7 cellular contexts compared by ENCODE assay signal in the genomic region with DNA sequence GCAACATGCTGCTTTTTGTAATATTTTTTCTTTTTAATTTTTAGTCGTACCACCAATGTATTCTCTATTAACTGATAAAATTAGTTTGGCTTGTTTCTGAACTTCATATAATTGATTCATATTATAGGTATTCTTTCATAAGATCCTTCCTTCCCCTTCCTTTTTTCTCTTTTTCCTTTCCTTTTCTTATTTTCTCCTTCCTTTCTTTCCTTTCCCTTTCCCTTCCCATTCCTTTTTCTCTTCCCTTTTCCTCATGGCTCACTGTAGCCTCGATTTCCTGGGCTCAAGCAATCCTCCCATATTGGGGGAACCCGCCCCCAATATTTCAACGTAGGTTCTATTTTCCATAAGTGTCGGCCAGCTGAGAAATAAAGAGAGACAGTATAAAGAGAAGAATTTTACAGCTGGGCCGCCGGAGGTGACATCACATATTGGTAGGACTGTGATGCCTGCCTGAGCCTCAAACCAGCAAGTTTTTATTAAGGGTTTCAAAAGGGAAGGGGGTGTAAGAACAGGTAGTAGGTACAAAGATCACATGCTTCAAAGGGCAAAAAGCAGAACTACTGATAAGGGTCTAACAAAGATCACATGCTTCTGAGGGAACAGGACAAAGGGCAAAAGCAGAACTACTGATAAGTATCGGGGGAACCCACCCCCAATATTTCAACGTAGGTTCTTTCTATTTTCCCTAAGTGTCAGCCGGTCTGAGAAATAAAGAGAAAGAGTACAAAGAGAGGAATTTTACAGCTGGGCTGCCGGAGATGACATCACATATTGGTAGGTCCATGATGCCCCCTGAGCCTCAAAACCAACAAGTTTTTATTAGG. TPM values are rescaled to one million over a fixed set of nuclear protein-coding genes. Genes with fewer than 3 reads are reported as not detected.
DNase-seq lines count a peak whose midpoint lies in the region; ATAC-seq, FAIRE-seq and TF ChIP-seq lines count a peak whose summit lies in the region.
"Not testable (repeated sequence)": the region's sequence is repeated elsewhere in the genome, so short reads cannot be mapped to it uniquely, and the experiment has no call there.

No MANE protein-coding gene starts in this region.

- TF ChIP-seq CTCF in HEK293 (tag by site-specific recombination; IDR thresholded peaks at IDR 0.05); endothelial cell (IDR thresholded peaks at IDR 0.05; ENCODE audit: unreplicated experiment); HepG2 (CRISPR knock-in tag; IDR thresholded peaks at IDR 0.05): not testable (repeated sequence)

- CTCF ChIA-PET in HEK293 (lab: Yijun Ruan, JAX); activated naive CD4-positive, alpha-beta T cell treated with anti-CD3 and anti-CD28 coated beads, Interleukin-2, amount 10 ng/mL, durations not matched to agents 7 days and 5 days (lab: Charles Lee); HepG2 (lab: Yijun Ruan, JAX; ENCODE audit: low intra/inter-chr PET ratio, low total read pairs): not testable (repeated sequence)

- H3K27me3 ChIP-seq in CD4-positive, CD25-positive, alpha-beta regulatory T cell (ENCODE audit: control insufficient read depth, insufficient read depth, low read length); HepG2 (ENCODE audit: control insufficient read depth in 1 of 2, insufficient read depth in 2 of 2, low read length in 2 of 2); small intestine (ENCODE audit: control insufficient read depth in 2 of 2, insufficient read depth in 2 of 2, low read length in 2 of 2): not testable (repeated sequence)

- in situ Hi-C loops in HepG2 (cut with HindIII; ENCODE audit: extremely low pct_ligation_motif_present, low pct_unique_long_range_greater_than_20kb) = not testable (repeated sequence)

- peaks cover 20% of the 10 kb centered on the region for H3K79me2 ChIP-seq in HepG2 (ENCODE audit: insufficient read depth, low read length)

- FAIRE-seq in HepG2 (lab: Jason Lieb, UNC); small intestine (lab: Jason Lieb, UNC): not testable (repeated sequence)

- peaks cover 0 to 19% (median 6%) of the 10 kb centered on the region in 7 donors for H3K9me3 Mint-ChIP-seq in CD4-positive, CD25-positive, alpha-beta regulatory T cell
- peaks cover 23% of the 10 kb centered on the region for H3K9me3 Mint-ChIP-seq in activated naive CD4-positive, alpha-beta T cell treated with anti-CD3 and anti-CD28 coated beads, Interleukin-2, amount 10 ng/mL, durations not matched to agents 7 days and 5 days
- H3K9me3 Mint-ChIP-seq in endothelial cell (ENCODE audit: unreplicated experiment) = peaks cover 14% of the 10 kb centered on the region
- peaks cover 10 to 27% (median 17%) of the 10 kb centered on the region in 7 donors for H3K9me3 Mint-ChIP-seq in naive B cell

- H3K9ac ChIP-seq in HepG2 (ENCODE audit: insufficient read depth, low read depth, low read length) = not testable (repeated sequence)

- peaks cover 20% of the 10 kb centered on the region for H3K4me1 ChIP-seq in CD4-positive, CD25-positive, alpha-beta regulatory T cell (ENCODE audit: control insufficient read depth, insufficient read depth, low read length, poor library complexity, severe bottlenecking)
- H3K4me1 ChIP-seq in HEK293 (ENCODE audit: control insufficient read depth, insufficient read depth, low read length); small intestine (ENCODE audit: control insufficient read depth in 2 of 2, insufficient read depth in 1 of 2, low read depth in 1 of 2, low read length in 1 of 2): not testable (repeated sequence)
- H3K4me1 ChIP-seq in HepG2 (ENCODE audit: insufficient read depth, low read length) = peaks cover 66% of the 10 kb centered on the region

- TF ChIP-seq RAD21 in HepG2 (CRISPR knock-in tag; IDR thresholded peaks at IDR 0.05) = not testable (repeated sequence)

- not testable (repeated sequence) for BruUV-seq in HepG2 (replicated peaks; lab: Mats Ljungman, UMichigan)

- TF ChIP-seq EP300 in HepG2 (IDR thresholded peaks at IDR 0.05; ENCODE audit: low read depth in 2 of 2, low read length in 2 of 2) (peak in 1 of 2 experiments; percentile 50; a peak in 2 of 4 replicates), HepG2 (CRISPR knock-in tag; IDR thresholded peaks at IDR 0.05; ENCODE audit: borderline replicate concordance) (peak; percentile 82; the same call in 1 of the 2 replicates)

- peaks cover 41% of the 10 kb centered on the region for H3K36me3 Mint-ChIP-seq in CD4-positive, CD25-positive, alpha-beta regulatory T cell
- peaks cover 34% of the 10 kb centered on the region for H3K36me3 Mint-ChIP-seq in activated naive CD4-positive, alpha-beta T cell treated with anti-CD3 and anti-CD28 coated beads, Interleukin-2, amount 10 ng/mL, durations not matched to agents 7 days and 5 days
- H3K36me3 Mint-ChIP-seq in endothelial cell (ENCODE audit: low read depth, unreplicated experiment) (peaks cover 44% of the 10 kb centered on the region), naive B cell (peaks cover 26 to 38% of the 10 kb centered on the region in 2 donors)

- H3K9me3 ChIP-seq in CD4-positive, CD25-positive, alpha-beta regulatory T cell (ENCODE audit: control insufficient read depth in 2 of 2, low read length in 2 of 2) = peaks cover 6 to 12% of the 10 kb centered on the region in 2 experiments
- H3K9me3 ChIP-seq in HEK293 (ENCODE audit: control insufficient read depth, insufficient read depth, low read depth, low read length); small intestine (ENCODE audit: control insufficient read depth, low read depth): not testable (repeated sequence)
- H3K9me3 ChIP-seq in HepG2 (ENCODE audit: low read length) = peaks cover 15% of the 10 kb centered on the region

- WGBS in HepG2 (ENCODE audit: low lambda C conversion rate) = 67% methylated on average over 11 of the region's 11 CpGs
- WGBS in small intestine, 3 donors = 79 to 89% (median 79%) methylated on average over 11 of the region's 11 CpGs

- not testable (repeated sequence) for H2AFZ ChIP-seq in HepG2 (ENCODE audit: low read length)

- not testable (repeated sequence) for TF ChIP-seq POLR2A in HepG2 (IDR thresholded peaks at IDR 0.05; ENCODE audit: insufficient read depth in 1 of 2, low read depth in 2 of 2, low read length in 2 of 2)

- intact Hi-C loops in HepG2 (cut with micrococcal nuclease; ENCODE audit: unreplicated experiment) = not testable (repeated sequence)

- H3K4me3 ChIP-seq in CD4-positive, CD25-positive, alpha-beta regulatory T cell (ENCODE audit: low read depth, low read length); HEK293 (ENCODE audit: low read depth, low read length); HepG2 (replicated peaks in 1 of 3; ENCODE audit: insufficient read depth in 1 of 3, low read depth in 2 of 3, low read length in 3 of 3); small intestine (ENCODE audit: low read depth in 1 of 2, low read length in 2 of 2): not testable (repeated sequence)

- POLR2A ChIA-PET in HEK293 (lab: Yijun Ruan, JAX) = interaction anchor here (0.6 kb wide), 1 partner anchor 453 kb away, joined by 3 read pairs; no protein-coding TSS in a partner anchor
- POLR2A ChIA-PET in HepG2 (lab: Yijun Ruan, JAX) = not testable (repeated sequence)

- H3K4me3 Mint-ChIP-seq in CD4-positive, CD25-positive, alpha-beta regulatory T cell = peak overlapping the region in 2 of 4 donors; percentile 21 to 35
- H3K4me3 Mint-ChIP-seq in activated naive CD4-positive, alpha-beta T cell treated with anti-CD3 and anti-CD28 coated beads, Interleukin-2, amount 10 ng/mL, durations not matched to agents 7 days and 5 days = not testable (repeated sequence)
- H3K4me3 Mint-ChIP-seq in endothelial cell (ENCODE audit: unreplicated experiment) (peak overlapping the region; percentile 85), naive B cell (peak overlapping the region in 3 of 8 donors; percentile 30 to 75 (median 34))

- peak overlapping the region in 2 of 3 donors; percentile 6 to 25 for H3K27ac Mint-ChIP-seq in CD4-positive, CD25-positive, alpha-beta regulatory T cell
- peak overlapping the region; percentile 42 for H3K27ac Mint-ChIP-seq in activated naive CD4-positive, alpha-beta T cell treated with anti-CD3 and anti-CD28 coated beads, Interleukin-2, amount 10 ng/mL, durations not matched to agents 7 days and 5 days
- H3K27ac Mint-ChIP-seq in endothelial cell (ENCODE audit: unreplicated experiment) = peak overlapping the region; percentile 15
- H3K27ac Mint-ChIP-seq in naive B cell = peak overlapping the region; percentile 18 to 91 (median 71)

- not testable (repeated sequence) for H3K27me3 Mint-ChIP-seq in CD4-positive, CD25-positive, alpha-beta regulatory T cell; activated naive CD4-positive, alpha-beta T cell treated with anti-CD3 and anti-CD28 coated beads, Interleukin-2, amount 10 ng/mL, durations not matched to agents 7 days and 5 days; endothelial cell (ENCODE audit: unreplicated experiment); naive B cell

- not testable (repeated sequence) for H3K27ac ChIP-seq in CD4-positive, CD25-positive, alpha-beta regulatory T cell (ENCODE audit: insufficient read depth, low read length, poor library complexity, severe bottlenecking); HEK293 (ENCODE audit: extremely low read depth, low read depth, low read length); small intestine (ENCODE audit: low read depth in 1 of 2, low read length in 1 of 2)
- H3K27ac ChIP-seq in HepG2 (ENCODE audit: extremely low read length, insufficient read depth, low read length) = peak overlapping the region; percentile 64

- H3K4me2 ChIP-seq in HepG2 (ENCODE audit: low read depth, low read length) = 0 out of 2 replicates have a peak overlapping the region, but pooled peaks have one; percentile 15

- H4K20me1 ChIP-seq in HepG2 (ENCODE audit: insufficient read depth, low read length) = not testable (repeated sequence)

- ATAC-seq in CD4-positive, CD25-positive, alpha-beta regulatory T cell (ENCODE audit: low read depth in 2 of 2); HepG2; naive B cell (ENCODE audit: low read depth in 2 of 2): not testable (repeated sequence)

- peaks cover 22 to 37% (median 32%) of the 10 kb centered on the region in 4 donors for H3K4me1 Mint-ChIP-seq in CD4-positive, CD25-positive, alpha-beta regulatory T cell
- H3K4me1 Mint-ChIP-seq in activated naive CD4-positive, alpha-beta T cell treated with anti-CD3 and anti-CD28 coated beads, Interleukin-2, amount 10 ng/mL, durations not matched to agents 7 days and 5 days = peaks cover 21% of the 10 kb centered on the region
- not testable (repeated sequence) for H3K4me1 Mint-ChIP-seq in endothelial cell (ENCODE audit: unreplicated experiment)
- H3K4me1 Mint-ChIP-seq in naive B cell = peaks cover 36 to 48% (median 46%) of the 10 kb centered on the region in 3 donors

- not testable (repeated sequence) for DNase-seq in CD4-positive, CD25-positive, alpha-beta regulatory T cell; activated naive CD4-positive, alpha-beta T cell treated with anti-CD3 and anti-CD28 coated beads, Interleukin-2, amount 10 ng/mL, durations not matched to agents 7 days and 5 days; endothelial cell (ENCODE audit: low spot score); naive B cell
- DNase-seq in HepG2 (ENCODE audit: low spot score) = peak; percentile 47
- DNase-seq in small intestine = peak; percentile 46

- H3K36me3 ChIP-seq in CD4-positive, CD25-positive, alpha-beta regulatory T cell (ENCODE audit: control insufficient read depth, insufficient read depth, low read length) = peaks cover 14% of the 10 kb centered on the region
- H3K36me3 ChIP-seq in HEK293 (ENCODE audit: control insufficient read depth in 2 of 2, insufficient read depth in 1 of 2, low read length in 2 of 2) (peaks cover 0 to 14% of the 10 kb centered on the region in 2 experiments; a peak in 2 of 3 replicates), HepG2 (replicated peaks in 1 of 2; ENCODE audit: control insufficient read depth in 1 of 2, insufficient read depth in 2 of 2, low read length in 2 of 2) (peaks cover 0 to 28% of the 10 kb centered on the region in 2 experiments)
- not testable (repeated sequence) for H3K36me3 ChIP-seq in small intestine (ENCODE audit: control insufficient read depth in 2 of 2, insufficient read depth in 2 of 2, low read length in 2 of 2)

RNA-seq across cellular contexts. Expression of gene TULP4, which starts 16.1 kb away (rescaled TPM):
- total RNA-seq in CD4-positive, CD25-positive, alpha-beta regulatory T cell = 158 TPM
- 10 to 100 TPM; 43.3 to 57.8 (median 54.7) TPM for polyA plus RNA-seq in CD4-positive, CD25-positive, alpha-beta regulatory T cell
- total RNA-seq in endothelial cell (ENCODE audit: unreplicated experiment) = 117 TPM
- 122 and 143 TPM in 2 replicates for total RNA-seq in HepG2 (2016; rRNA removed; fragmentation: Illumina TruSeq; extraction: Trizol)
- total RNA-seq in HepG2 (2016; cell fraction: cytosol; rRNA removed; fragmentation: Illumina TruSeq; extraction: Trizol; ENCODE audit: low read depth) = 244 and 275 TPM in 2 replicates
- 121 and 124 TPM in 2 replicates for total RNA-seq in HepG2 (2016; cell fraction: insoluble cytoplasmic fraction; rRNA removed; fragmentation: Illumina TruSeq; extraction: Trizol)
- 358 and 486 TPM in 2 replicates for total RNA-seq in HepG2 (2016; cell fraction: membrane; rRNA removed; fragmentation: Illumina TruSeq; extraction: Trizol)
- 96.8 and 105 TPM in 2 replicates for total RNA-seq in HepG2 (2016; cell fraction: nucleus; rRNA removed; fragmentation: Illumina TruSeq; extraction: Trizol)
- 19.1 and 21.1 TPM in 2 replicates for polyA plus RNA-seq in HepG2 (2011; rRNA removed)
- 9.7 and 14.3 TPM in 2 replicates for polyA plus RNA-seq in HepG2 (2011; cell fraction: cytosol; rRNA removed)
- polyA plus RNA-seq in HepG2 (2011; cell fraction: nucleus; rRNA removed) = 37.4 and 38.9 TPM in 2 replicates
- polyA plus RNA-seq in HepG2 (2012) = 13.6 and 14.1 TPM in 2 replicates
- 1.3 and 1.7 TPM in 2 replicates for polyA plus RNA-seq in HepG2 (2016; cell fraction: cytosol; fragmentation: Illumina TruSeq; extraction: Trizol; ENCODE audit: low read depth)
- 8.7 and 9.3 TPM in 2 replicates for polyA plus RNA-seq in HepG2 (2016; cell fraction: insoluble cytoplasmic fraction; fragmentation: Illumina TruSeq; extraction: Trizol; ENCODE audit: low read depth)
- 2.5 and 3.1 TPM in 2 replicates for polyA plus RNA-seq in HepG2 (2016; cell fraction: membrane; fragmentation: Illumina TruSeq; extraction: Trizol; ENCODE audit: low read depth)
- 17.9 and 19.4 TPM in 2 replicates for polyA plus RNA-seq in HepG2 (2016; cell fraction: nucleus; fragmentation: Illumina TruSeq; extraction: Trizol; ENCODE audit: insufficient read depth, low read depth)
- polyA minus RNA-seq in HepG2 (2011; rRNA and poly(A)+ RNA removed; ENCODE audit: low replicate concordance) = 41.3 and 139 TPM in 2 replicates
- 105 and 136 TPM in 2 replicates for polyA minus RNA-seq in HepG2 (2011; cell fraction: cytosol; rRNA and poly(A)+ RNA removed)
- 153 and 181 TPM in 2 replicates for polyA minus RNA-seq in HepG2 (2011; cell fraction: nucleus; rRNA and poly(A)+ RNA removed)
- 10 to 100 TPM in 5 of 6 donors, 1 to 10 TPM in 1; 8.1 to 42.3 (median 39.1) TPM for polyA plus RNA-seq in naive B cell (ENCODE audit: low read depth in 6 of 6)
- 10 to 100 TPM in 1 of 3 donors, 1 to 10 TPM in 2; 7.2 to 12.3 (median 9.2) TPM for polyA plus RNA-seq in small intestine

Comparison
In these comparisons a context has a peak if more than half of its experiments do, and no peak if none do; other contexts are left out.
1. H3K27ac Mint-ChIP-seq: peak in every context shown above with its lines; median percentile 71 in naive B cell; 42 in activated naive CD4-positive, alpha-beta T cell treated with anti-CD3 and anti-CD28 coated beads, Interleukin-2, amount 10 ng/mL, durations not matched to agents 7 days and 5 days; 16 in CD4-positive, CD25-positive, alpha-beta regulatory T cell; 15 in endothelial cell.